Comparison of ENCODE assay signal across 7 cellular contexts in genomic region chr17:68205808-68206563, GRCh38. TPM values are rescaled to one million over a fixed set of nuclear protein-coding genes. Genes with fewer than 3 reads are reported as not detected.
DNase-seq lines count a peak whose midpoint lies in the region; ATAC-seq, FAIRE-seq and TF ChIP-seq lines count a peak whose summit lies in the region.
"Not testable (repeated sequence)": the region's sequence is repeated elsewhere in the genome, so short reads cannot be mapped to it uniquely, and the experiment has no call there.

No MANE protein-coding gene starts in this region.

- TF ChIP-seq EP300 in K562 (IDR thresholded peaks at IDR 0.05; ENCODE audit: low read length) = not testable (repeated sequence)

- not testable (repeated sequence) for FAIRE-seq in K562 (lab: Jason Lieb, UNC)

- peak overlapping the region; percentile 89 for H2AFZ ChIP-seq in K562 (ENCODE audit: low read depth, low read length)
- H2AFZ ChIP-seq in osteoblast (ENCODE audit: low read length) = peak overlapping the region; percentile 94

- POLR2A ChIA-PET in K562 (lab: Yijun Ruan, JAX) = interaction anchor here (0.5 to 1.6 kb wide), 4 partner anchors 10 to 849 kb away, joined by 3 read pairs; no protein-coding TSS in a partner anchor

- not testable (repeated sequence) for TF ChIP-seq POLR2A in GM18505 (IDR thresholded peaks at IDR 0.05; ENCODE audit: borderline replicate concordance, extremely low read depth, insufficient read depth, insufficient read length); K562 (conservative IDR thresholded peaks at IDR 0.05)

- not testable (repeated sequence) for H3K9me1 ChIP-seq in K562 (ENCODE audit: control insufficient read depth, insufficient read depth, low read length)

- not testable (repeated sequence) for TF ChIP-seq RAD21 in K562 (CRISPR knock-in tag; conservative IDR thresholded peaks at IDR 0.05 in 1 of 2, IDR thresholded peaks at IDR 0.05 in 1 of 2)

- CTCF ChIA-PET in K562 (lab: Yijun Ruan, JAX; ENCODE audit: low intra/inter-chr PET ratio) = interaction anchor here (0.5 to 1.6 kb wide), 2 partner anchors 34 to 146 kb away, joined by 3 to 6 read pairs; no protein-coding TSS in a partner anchor

- not testable (repeated sequence) for H3K79me2 ChIP-seq in K562 (ENCODE audit: control insufficient read depth, insufficient read depth, low read length); osteoblast (ENCODE audit: insufficient read depth, low read length)

- BruUV-seq in K562 (replicated peaks; lab: Mats Ljungman, UMichigan) = not testable (repeated sequence)

- H3K9ac ChIP-seq in K562 (ENCODE audit: insufficient read depth in 1 of 2, low read depth in 2 of 2, low read length in 2 of 2) = peak overlapping the region in 1 of 2 experiments; percentile 91; a peak in 1 of 4 replicates

- H3K4me1 ChIP-seq in K562 (replicated peaks in 1 of 2; ENCODE audit: control insufficient read depth in 2 of 2, insufficient read depth in 2 of 2, low read length in 2 of 2) = peaks cover 3 to 20% of the 10 kb centered on the region in 2 experiments; a peak in 2 of 5 replicates
- H3K4me1 ChIP-seq in right atrium auricular region; osteoblast (ENCODE audit: insufficient read depth, low read length): not testable (repeated sequence)

- in situ Hi-C loops in K562 (cut with MboI) = not testable (repeated sequence)

- not testable (repeated sequence) for H4K20me1 ChIP-seq in K562 (replicated peaks; ENCODE audit: control insufficient read depth, insufficient read depth, low read length); osteoblast (ENCODE audit: insufficient read depth, low read length)

- ATAC-seq in GM18505 (IDR thresholded peaks at IDR 0.05; ENCODE audit: unreplicated experiment) (peak; percentile 33), HG02588 (IDR thresholded peaks at IDR 0.05; ENCODE audit: unreplicated experiment) (peak; percentile 30), SK-N-SH treated with all-trans-retinoic acid at 6 μM for 48 hours (peak; percentile 43), K562 (peak; percentile 44)

- intact Hi-C loops in K562 (cut with micrococcal nuclease) = not testable (repeated sequence)

- H3K27ac ChIP-seq in KOPT-K1 (ENCODE audit: low read depth, low read length, poor library complexity, severe bottlenecking) (peak overlapping the region; percentile 89), right atrium auricular region (peak overlapping the region; percentile 90 to 93)
- not testable (repeated sequence) for H3K27ac ChIP-seq in K562 (ENCODE audit: extremely low read depth, low read depth, low read length); osteoblast (ENCODE audit: low read depth, low read length)

- H3K36me3 ChIP-seq in KOPT-K1 (ENCODE audit: insufficient read depth, low read length) = peaks cover 26% of the 10 kb centered on the region
- not testable (repeated sequence) for H3K36me3 ChIP-seq in K562 (ENCODE audit: control insufficient read depth, insufficient read depth, low read length); right atrium auricular region; osteoblast (ENCODE audit: insufficient read depth, low read length)

- 6% methylated on average over 32 of the region's 49 CpGs for WGBS in K562 (ENCODE audit: insufficient coverage, low coverage, missing lambda C conversion rate)

- H3K4me3 ChIP-seq in K562 = peak overlapping the region; percentile 63
- H3K4me3 ChIP-seq in right atrium auricular region = peak overlapping the region; percentile 83 to 93
- H3K4me3 ChIP-seq in osteoblast (ENCODE audit: insufficient read depth, low read length) = peak overlapping the region; percentile 82

- H3K4me2 ChIP-seq in K562 (ENCODE audit: insufficient read depth, low read length) = peak overlapping the region; percentile 72
- H3K4me2 ChIP-seq in osteoblast (ENCODE audit: insufficient read depth, low read length) = peak overlapping the region; percentile 86

- not testable (repeated sequence) for H3K27me3 ChIP-seq in K562 (ENCODE audit: control insufficient read depth in 2 of 2, insufficient read depth in 2 of 2, low read length in 2 of 2); right atrium auricular region; osteoblast (ENCODE audit: insufficient read depth, low read length)

- TF ChIP-seq CTCF in K562 (IDR thresholded peaks at IDR 0.05 in 2 of 3, conservative IDR thresholded peaks at IDR 0.05 in 1 of 3; ENCODE audit: insufficient read depth in 2 of 3, low read depth in 1 of 3, low read length in 3 of 3); right atrium auricular region (IDR thresholded peaks at IDR 0.05); osteoblast (IDR thresholded peaks at IDR 0.05; ENCODE audit: extremely low read depth, low read depth, low read length): not testable (repeated sequence)

- not testable (repeated sequence) for H3K9me3 ChIP-seq in KOPT-K1 (ENCODE audit: insufficient read depth, low read length, poor library complexity, severe bottlenecking); K562 (replicated peaks; ENCODE audit: control insufficient read depth, insufficient read depth, low read depth, low read length); right atrium auricular region; osteoblast (ENCODE audit: low read depth, low read length)

- DNase-seq in K562 (ENCODE audit: extremely low read depth in 1 of 4, low spot score in 3 of 4) = peak in 2 of 4 experiments; percentile 26 to 35
- DNase-seq in right atrium auricular region (ENCODE audit: low spot score) = not testable (repeated sequence)
- DNase-seq in osteoblast (ENCODE audit: insufficient read length, low spot score, missing footprints) = peak; percentile 91

TF ChIP-seq in K562, 482 proteins besides CTCF, POLR2A, EP300 and RAD21 (continues in another document):
- TF ChIP-seq VEZF1 (CRISPR knock-in tag; IDR thresholded peaks at IDR 0.05) (peak; percentile 68; the same call in 1 of the 2 replicates), ZBTB11 (CRISPR knock-in tag; IDR thresholded peaks at IDR 0.05) (peak in 1 of 3 experiments; percentile 44; a peak in 1 of 6 replicates), NCOA6 (IDR thresholded peaks at IDR 0.05) (peak; percentile 65; the same call in 1 of the 2 replicates), GTF2E2 (tag; IDR thresholded peaks at IDR 0.05) (0 out of 2 replicates have a peak, but pooled peaks have one; percentile 40)

RNA-seq across cellular contexts. Expression of gene AMZ2, which starts 41.9 kb away (rescaled TPM):
- total RNA-seq in K562 (2011; cell fraction: chromatin; rRNA removed; ENCODE audit: low replicate concordance) = 14.4 and 17.0 TPM in 2 replicates
- total RNA-seq in K562 (2011; cell fraction: nucleolus; rRNA removed) = 12.1 and 12.7 TPM in 2 replicates
- total RNA-seq in K562 (2011; cell fraction: nucleoplasm; rRNA removed) = 14.9 and 16.1 TPM in 2 replicates
- total RNA-seq in K562 (2014; rRNA removed) (22.6 and 30.9 TPM in 2 replicates), K562 (2014; rRNA removed; fragmentation: Illumina TruSeq; extraction: Trizol) (52.6 and 57.9 TPM in 2 replicates), K562 (2015; rRNA removed; fragmentation: Illumina TruSeq; extraction: Trizol) (44.8 and 47.0 TPM in 2 replicates), K562 (2021) (41.1 and 43.2 TPM in 2 replicates), right atrium auricular region (10 to 100 TPM; 57.3 to 62.8 TPM), osteoblast (80.3 and 84.0 TPM in 2 replicates)
- polyA plus RNA-seq in K562 (2011; rRNA removed) (54.0 and 59.2 TPM in 2 replicates), K562 (2014; fragmentation: Illumina TruSeq; extraction: Trizol) (75.2 and 92.2 TPM in 2 replicates), K562 (2014; fragmentation: Nextera tagmentation; extraction: Ambion mirVana) (10 to 100 TPM; 56.9 to 74.5 TPM), K562 (2014; rRNA removed) (34.8 and 41.8 TPM in 2 replicates)
- 29.8 and 49.7 TPM in 2 replicates for polyA plus RNA-seq in K562 (2011; cell fraction: cytosol; rRNA removed)
- polyA plus RNA-seq in K562 (2011; cell fraction: nucleus; rRNA removed) = 38.0 and 55.7 TPM in 2 replicates
- polyA plus RNA-seq in K562 (2012) = 51.0 and 61.3 TPM in 2 replicates
- polyA minus RNA-seq in K562 (2011; rRNA and poly(A)+ RNA removed) = 32.1 and 35.0 TPM in 2 replicates
- 8.7 and 11.4 TPM in 2 replicates for polyA minus RNA-seq in K562 (2011; cell fraction: cytosol; rRNA and poly(A)+ RNA removed)
- 9.0 and 16.4 TPM in 2 replicates for polyA minus RNA-seq in K562 (2011; cell fraction: nucleus; rRNA and poly(A)+ RNA removed)
